ENCODE assay signal across 18 cellular contexts in genomic region chr1:183483224-183483623, GRCh38.
"Had no signal": no experiment of that assay in that cellular context is flagged by ENCODE, and none has a peak within 500 bp of the region (broad histone marks: within the 10 kb centered on the region; RNA-seq: fewer than 3 reads in every experiment).

No MANE protein-coding gene starts in this region.

- H3K36me3 ChIP-seq: neutrophil, thoracic aorta, transverse colon had no signal

- H3K27me3 ChIP-seq: neutrophil, transverse colon had no signal

- DNase-seq: effector CD4-positive, alpha-beta T cell; foreskin melanocyte; head of caudate nucleus; hypothalamus; kidney glomerular epithelial cell; mucosa of descending colon; naive thymus-derived CD8-positive, alpha-beta T cell; psoas muscle; retina; stimulated activated CD4-positive, alpha-beta T cell treated with anti-CD3 and anti-CD28 coated beads, Interleukin-2, amount 100 ng/mL, for 24 hours; stimulated activated CD4-positive, alpha-beta T cell treated with anti-CD3 and anti-CD28 coated beads, Interleukin-4, amount 100 ng/mL, for 4 hours; stimulated activated naive B cell treated with anti-CD40 and anti-IgM and Interleukin-4, amounts not matched to agents 10 μg/mL and 1 μg/mL and 100 μg/mL, for 72 hours; stimulated activated naive CD8-positive, alpha-beta T cell treated with anti-CD3 and anti-CD28 coated beads, Interleukin-15, amount 100 ng/mL, for 72 hours; transverse colon had no signal

- H3K27ac Mint-ChIP-seq: stimulated activated naive B cell treated with anti-CD40 and anti-IgM and Interleukin-4, amounts not matched to agents 10 μg/mL and 1 μg/mL and 100 μg/mL, for 72 hours; stimulated activated naive CD8-positive, alpha-beta T cell treated with anti-CD3 and anti-CD28 coated beads, Interleukin-15, amount 100 ng/mL, for 72 hours had no signal

- H3K27me3 Mint-ChIP-seq: naive thymus-derived CD8-positive, alpha-beta T cell; stimulated activated naive B cell treated with anti-CD40 and anti-IgM and Interleukin-4, amounts not matched to agents 10 μg/mL and 1 μg/mL and 100 μg/mL, for 72 hours; stimulated activated naive CD8-positive, alpha-beta T cell treated with anti-CD3 and anti-CD28 coated beads, Interleukin-15, amount 100 ng/mL, for 72 hours had no signal

- H3K4me3 ChIP-seq: coronary artery, mucosa of descending colon, psoas muscle, thoracic aorta, transverse colon had no signal

- H3K9me3 Mint-ChIP-seq: naive thymus-derived CD8-positive, alpha-beta T cell; stimulated activated naive CD8-positive, alpha-beta T cell treated with anti-CD3 and anti-CD28 coated beads, Interleukin-15, amount 100 ng/mL, for 72 hours had no signal

- H3K27ac ChIP-seq: coronary artery, neutrophil, psoas muscle, thoracic aorta, transverse colon had no signal

- ATAC-seq: mucosa of descending colon; naive thymus-derived CD8-positive, alpha-beta T cell; psoas muscle; sciatic nerve; stimulated activated naive B cell treated with anti-CD40 and anti-IgM and Interleukin-4, amounts not matched to agents 10 μg/mL and 1 μg/mL and 100 μg/mL, for 72 hours; stimulated activated naive CD8-positive, alpha-beta T cell treated with anti-CD3 and anti-CD28 coated beads, Interleukin-15, amount 100 ng/mL, for 72 hours had no signal

- H3K4me3 Mint-ChIP-seq: naive thymus-derived CD8-positive, alpha-beta T cell; stimulated activated naive B cell treated with anti-CD40 and anti-IgM and Interleukin-4, amounts not matched to agents 10 μg/mL and 1 μg/mL and 100 μg/mL, for 72 hours; stimulated activated naive CD8-positive, alpha-beta T cell treated with anti-CD3 and anti-CD28 coated beads, Interleukin-15, amount 100 ng/mL, for 72 hours had no signal

- H3K9me3 ChIP-seq: mucosa of descending colon, neutrophil, psoas muscle, thoracic aorta, transverse colon had no signal
